10 cellular contexts compared by ENCODE assay signal in genomic region chr16:50696575-50697420, GRCh38. TPM values are rescaled to one million over a fixed set of nuclear protein-coding genes. Genes with fewer than 3 reads are reported as not detected.
A peak's percentile ranks its signal among the peaks of the same experiment; 100 is the strongest.
DNase-seq lines count a peak whose midpoint lies in the region; ATAC-seq, FAIRE-seq and TF ChIP-seq lines count a peak whose summit lies in the region.
"Had no signal": no experiment of that assay in that cellular context is flagged by ENCODE, and none has a peak within 500 bp of the region (broad histone marks: within the 10 kb centered on the region; RNA-seq: fewer than 3 reads in every experiment).

No MANE protein-coding gene starts in this region.

- H3K4me1 Mint-ChIP-seq in type B pancreatic cell (ENCODE audit: unreplicated experiment), result peaks cover 20% of the 10 kb centered on the region

- H3K4me3 ChIP-seq in BE2C (ENCODE audit: low read depth, low read length) (no peak overlapping the region), epithelial cell of esophagus (ENCODE audit: low read length) (no peak overlapping the region), pancreas (no peak overlapping the region)

- intact Hi-C loops in pancreas (cut with DNase I), result no loop called here

- no peak overlapping the region for H3K4me3 Mint-ChIP-seq in type B pancreatic cell

- H3K36me3 ChIP-seq in BE2C (no peaks in the 10 kb centered on the region), pancreas (no peaks in the 10 kb centered on the region)

- H3K9me3 Mint-ChIP-seq in type B pancreatic cell, result no peaks in the 10 kb centered on the region

- no peak overlapping the region for H3K27ac Mint-ChIP-seq in type B pancreatic cell

- no peaks in the 10 kb centered on the region for H3K36me3 Mint-ChIP-seq in type B pancreatic cell

- TF ChIP-seq POLR2A in GM19193 (IDR thresholded peaks at IDR 0.05; ENCODE audit: extremely low read depth, insufficient read depth, insufficient read length), result peak; percentile 63

- H3K27me3 ChIP-seq in BE2C (no peaks in the 10 kb centered on the region), pancreas (no peaks in the 10 kb centered on the region)

- 63 to 68% methylated on average over 14 to 15 of the region's 15 CpGs for WGBS in pancreas, 2 donors

- DNase-seq in BE2C, result peak; percentile 71
- DNase-seq in T follicular helper cell (ENCODE audit: low read depth), result peak; percentile 43
- DNase-seq in epithelial cell of esophagus (ENCODE audit: low read depth), result peak; percentile 98
- peak in 2 of 6 donors; percentile 60 to 76 for DNase-seq in pancreas
- DNase-seq in midbrain (lab: John Stamatoyannopoulos, UW), result no peak
- no peak for DNase-seq in type B pancreatic cell (ENCODE audit: extremely low spot score, unreplicated experiment)

- H3K9me3 ChIP-seq in BE2C (no peaks in the 10 kb centered on the region), pancreas (no peaks in the 10 kb centered on the region)

- H3K27ac ChIP-seq in pancreas, result peak overlapping the region in 2 of 4 donors; percentile 26 to 60

- H3K4me1 ChIP-seq in BE2C, result no peaks in the 10 kb centered on the region
- peaks cover 0 to 5% (median 0%) of the 10 kb centered on the region in 3 donors for H3K4me1 ChIP-seq in pancreas

- peak; percentile 61 for ATAC-seq in HG03159 (IDR thresholded peaks at IDR 0.05; ENCODE audit: unreplicated experiment)
- peak in 3 of 4 donors; percentile 61 to 69 (median 66) for ATAC-seq in pancreas

- no peak for TF ChIP-seq CTCF in BE2C (IDR thresholded peaks at IDR 0.05; ENCODE audit: low read depth, low read length)
- TF ChIP-seq CTCF in epithelial cell of esophagus (IDR thresholded peaks at IDR 0.05; ENCODE audit: insufficient read depth, low read depth, low read length, missing control alignments), result no peak
- no peak for TF ChIP-seq CTCF in pancreas (IDR thresholded peaks at IDR 0.05)
- no peak for TF ChIP-seq CTCF in type B pancreatic cell (conservative IDR thresholded peaks at IDR 0.05)

- FAIRE-seq in pancreas (lab: Jason Lieb, UNC), result no peak
- FAIRE-seq: H1 had no signal

- peaks cover 34% of the 10 kb centered on the region for H3K27me3 Mint-ChIP-seq in type B pancreatic cell

RNA-seq across cellular contexts. Expression of gene NOD2, which starts 3.4 kb away (rescaled TPM):
- polyA plus RNA-seq in BE2C (2012; ENCODE audit: insufficient read depth, insufficient read length, low read depth), result not detected
- 1 to 10 TPM in 2 of 6 donors, under 1 TPM in 4; 0.08 to 2.1 (median 0.38) TPM for total RNA-seq in pancreas
- under 1 TPM; 0.19 TPM for polyA plus RNA-seq in pancreas
- total RNA-seq in type B pancreatic cell (ENCODE audit: low replicate concordance), result 0.12 and 0.31 TPM in 2 replicates

RNA-seq across cellular contexts. Expression of gene SNX20, which starts 15.7 kb away (rescaled TPM):
- not detected for polyA plus RNA-seq in BE2C (2012; ENCODE audit: insufficient read depth, insufficient read length, low read depth)
- total RNA-seq in pancreas, result 1 to 10 TPM in 2 of 6 donors, under 1 TPM in 4; 0.09 to 2.8 (median 0.55) TPM
- polyA plus RNA-seq in pancreas, result under 1 TPM; 0.40 to 0.57 TPM
- total RNA-seq in type B pancreatic cell (ENCODE audit: low replicate concordance), result not detected in 2 replicates
- total RNA-seq: epithelial cell of proximal tubule, H1 had no signal
- polyA plus RNA-seq: H1 had no signal

RNA-seq across cellular contexts. Expression of gene CYLD, which starts 45.1 kb away (rescaled TPM):
- 13.3 TPM for polyA plus RNA-seq in BE2C (2012; ENCODE audit: insufficient read depth, insufficient read length, low read depth)
- 10 to 100 TPM; 13.0 to 30.3 (median 18.3) TPM for total RNA-seq in pancreas
- 10 to 100 TPM in 1 of 2 donors, 1 to 10 TPM in 1; 6.2 to 10.5 TPM for polyA plus RNA-seq in pancreas
- 21.8 and 24.9 TPM in 2 replicates for total RNA-seq in type B pancreatic cell (ENCODE audit: low replicate concordance)

Comparison
In these comparisons a context has a peak if more than half of its experiments do, and no peak if none do; other contexts are left out.
1. DNase-seq: peak in BE2C (single experiment), T follicular helper cell (single experiment) and epithelial cell of esophagus (single experiment); none in midbrain (single experiment) and type B pancreatic cell (single experiment).